Comparison of ENCODE assay signal across 18 cellular contexts in the genomic region with DNA sequence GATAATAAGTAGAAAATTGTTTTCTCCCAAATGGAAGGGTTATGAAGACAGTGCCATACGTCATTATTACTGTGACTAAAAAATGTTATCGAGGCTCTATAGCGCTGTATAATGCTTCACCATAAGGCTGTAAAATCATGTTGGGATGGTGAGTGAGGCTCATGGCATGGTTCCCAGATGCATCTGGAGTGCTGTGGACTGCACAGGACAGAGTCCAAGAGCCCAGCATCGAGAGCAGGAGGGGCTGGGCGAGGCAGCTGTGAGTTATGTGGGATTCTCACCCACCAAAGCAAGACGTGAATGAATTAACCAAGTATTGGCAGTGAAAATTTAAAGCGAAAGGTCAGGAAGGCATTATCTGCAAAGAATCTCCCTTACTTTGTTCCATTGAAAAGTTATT.
DNase-seq lines count a peak whose midpoint lies in the region; ATAC-seq, FAIRE-seq and TF ChIP-seq lines count a peak whose summit lies in the region.
"Had no signal": no experiment of that assay in that cellular context is flagged by ENCODE, and none has a peak within 500 bp of the region (broad histone marks: within the 10 kb centered on the region; RNA-seq: fewer than 3 reads in every experiment).

No MANE protein-coding gene starts in this region.

- H2AK5ac ChIP-seq in H1 (ENCODE audit: low read depth, low read length) = no peak overlapping the region

- TF ChIP-seq POLR2A in H1 (IDR thresholded peaks at IDR 0.05; ENCODE audit: control extremely low read depth in 1 of 2, low read depth in 2 of 2, low read length in 2 of 2) = no peak

- intact Hi-C loops in mucosa of descending colon (cut with DNase I, micrococcal nuclease) = no loop called here

- no peak for FAIRE-seq in H1 (lab: Jason Lieb, UNC)
- FAIRE-seq: GM12892, HepG2 had no signal

- no peak overlapping the region for H4K8ac ChIP-seq in H1 (ENCODE audit: extremely low read depth, insufficient read depth, low read length)

- H3K14ac ChIP-seq in H1 (ENCODE audit: insufficient read length) = no peak overlapping the region

- no peak overlapping the region for H2BK20ac ChIP-seq in H1 (ENCODE audit: low read length)

- POLR2A ChIA-PET in H1 (lab: Charles Lee; ENCODE audit: partially characterized antibody) = no interaction called here

- no peak overlapping the region for H2BK12ac ChIP-seq in H1 (ENCODE audit: low read depth, low read length)

- 0 out of 2 replicates have a peak overlapping the region, but pooled peaks have one; percentile 23 for H2AFZ ChIP-seq in H1 (ENCODE audit: low read length)

- WGBS in H1 (ENCODE audit: extremely low coverage in 1 of 2, insufficient coverage in 1 of 2, insufficient read length in 1 of 2, insufficient replicate concordance in 2 of 2, low coverage in 1 of 2, low lambda C conversion rate in 2 of 2, missing lambda C conversion rate in 1 of 2), 2 experiments = 77% methylated on average over 7 of the region's 7 CpGs; no CpG with 5 or more reads in 1 of the 2 experiments

- H2BK15ac ChIP-seq in H1 (ENCODE audit: low read length) = no peak overlapping the region

- H2BK120ac ChIP-seq in H1 (replicated peaks; ENCODE audit: low read depth, low read length) = no peak overlapping the region

- H3K36me3 ChIP-seq in H1 (ENCODE audit: control insufficient read depth in 2 of 4, insufficient read depth in 4 of 4, low read length in 3 of 4) (no peaks in the 10 kb centered on the region), mucosa of descending colon (ENCODE audit: low read depth) (no peaks in the 10 kb centered on the region)

- H3K79me1 ChIP-seq in H1 (ENCODE audit: low read depth, low read length) = no peaks in the 10 kb centered on the region

- CTCF ChIA-PET in H1 (lab: Charles Lee; ENCODE audit: partially characterized antibody) = interaction anchor here (0.6 kb wide), 1 partner anchor 284 kb away, joined by 3 read pairs; no protein-coding TSS in a partner anchor

- no peaks in the 10 kb centered on the region for H3K27me3 ChIP-seq in H1 (replicated peaks in 1 of 4; ENCODE audit: control insufficient read depth in 3 of 4, extremely low read depth in 1 of 4, insufficient read depth in 3 of 4, low read length in 3 of 4)

- ATAC-seq in mucosa of descending colon (peak; percentile 12), HG03354 (IDR thresholded peaks at IDR 0.05; ENCODE audit: poor library complexity, severe bottlenecking, unreplicated experiment) (no peak), GM19035 (IDR thresholded peaks at IDR 0.05; ENCODE audit: unreplicated experiment) (no peak)
- ATAC-seq: HepG2 had no signal

- no peak overlapping the region for H4K5ac ChIP-seq in H1 (ENCODE audit: insufficient read length, low read depth, low read length)

- no peak overlapping the region for H3K27ac ChIP-seq in H1 (ENCODE audit: low read depth, low read length)
- H3K27ac ChIP-seq: C4-2B had no signal

- no peak for TF ChIP-seq CTCF in H1 (IDR thresholded peaks at IDR 0.05; ENCODE audit: control extremely low read depth in 1 of 3, insufficient read depth in 1 of 3, low read depth in 1 of 3, low read length in 3 of 3)
- TF ChIP-seq CTCF in mucosa of descending colon (IDR thresholded peaks at IDR 0.05) = no peak

- H3K23ac ChIP-seq in H1 (ENCODE audit: insufficient read length) = no peak overlapping the region

- no peaks in the 10 kb centered on the region for H4K20me1 ChIP-seq in H1 (replicated peaks in 1 of 2; ENCODE audit: control insufficient read depth in 1 of 2, insufficient read depth in 2 of 2, low read length in 2 of 2)

- H3K9ac ChIP-seq in H1 (replicated peaks in 1 of 4; ENCODE audit: extremely low read depth in 1 of 4, low read depth in 3 of 4, low read length in 3 of 4) = no peak overlapping the region

- no peak overlapping the region for H3K4ac ChIP-seq in H1 (replicated peaks; ENCODE audit: insufficient read length, low read depth, low read length)

- no peaks in the 10 kb centered on the region; the same call in 1 of the 2 replicates for H3K23me2 ChIP-seq in H1 (ENCODE audit: low read depth, low read length)

- no peak overlapping the region for H3K56ac ChIP-seq in H1 (replicated peaks; ENCODE audit: insufficient read length, low read depth, low read length)

- H3K4me2 ChIP-seq in H1 (ENCODE audit: insufficient read depth in 1 of 2, low read depth in 2 of 2, low read length in 2 of 2) = no peak overlapping the region

- H3K4me1 ChIP-seq in H1 (replicated peaks in 1 of 4; ENCODE audit: control insufficient read depth in 3 of 4, insufficient read depth in 4 of 4, low read length in 3 of 4) = no peaks in the 10 kb centered on the region
- H3K4me1 ChIP-seq in mucosa of descending colon (ENCODE audit: low read depth) = no peaks in the 10 kb centered on the region
- H3K4me1 ChIP-seq: Caco-2 had no signal

- no peak overlapping the region for H3K18ac ChIP-seq in H1 (ENCODE audit: extremely low read depth, low read length)

- TF ChIP-seq EP300 in H1 (IDR thresholded peaks at IDR 0.05; ENCODE audit: borderline replicate concordance in 1 of 2, low read depth in 2 of 2, low read length in 2 of 2) = no peak

- no peak overlapping the region for H2BK5ac ChIP-seq in H1 (ENCODE audit: low read depth, low read length)

- H3K9me3 ChIP-seq in H1 (ENCODE audit: insufficient read depth in 2 of 2, low read depth in 1 of 2, low read length in 1 of 2) (no peaks in the 10 kb centered on the region), mucosa of descending colon (peaks cover 9% of the 10 kb centered on the region)
- H3K9me3 ChIP-seq: Caco-2 had no signal

- no peak for TF ChIP-seq RAD21 in H1 (IDR thresholded peaks at IDR 0.05 in 1 of 2, conservative IDR thresholded peaks at IDR 0.05 in 1 of 2; ENCODE audit: low read depth in 2 of 2, low read length in 2 of 2)

- no peak overlapping the region for H4K91ac ChIP-seq in H1 (replicated peaks; ENCODE audit: insufficient read length, low read length)

- H3K79me2 ChIP-seq in H1 (ENCODE audit: control insufficient read depth in 1 of 2, insufficient read depth in 2 of 2, low read length in 2 of 2) = no peaks in the 10 kb centered on the region

- DNase-seq in HuH-7 (ENCODE audit: low spot score) (peak; percentile 8), H1 (ENCODE audit: low read depth in 1 of 2, low spot score in 2 of 2) (no peak), mucosa of descending colon (no peak), pons (ENCODE audit: low spot score) (peak; percentile 19), kidney glomerular epithelial cell (lab: John Stamatoyannopoulos, UW) (no peak)
- no peak for DNase-seq in effector CD8-positive, alpha-beta T cell (lab: John Stamatoyannopoulos, UW)
- DNase-seq: Caco-2; CD4-positive, alpha-beta T cell; DMS153; DMS79; GDM1; GOT3; H9 had no signal

- no peak overlapping the region for H3K4me3 ChIP-seq in H1 (ENCODE audit: extremely low read depth in 1 of 4, insufficient read depth in 2 of 4, low read depth in 3 of 4, low read length in 4 of 4)
- no peak overlapping the region for H3K4me3 ChIP-seq in mucosa of descending colon

TF ChIP-seq in H1, 55 proteins besides CTCF, POLR2A, EP300 and RAD21:
- TF ChIP-seq USF2 (IDR thresholded peaks at IDR 0.05; ENCODE audit: low read length) (no peak), ATF3 (IDR thresholded peaks at IDR 0.05; ENCODE audit: insufficient read depth, low read depth, low read length) (no peak), ATF2 (IDR thresholded peaks at IDR 0.05; ENCODE audit: low read length) (no peak), TAF1 (IDR thresholded peaks at IDR 0.05; ENCODE audit: low read depth, low read length) (no peak), FOSL1 (IDR thresholded peaks at IDR 0.05; ENCODE audit: insufficient read depth, low read depth, low read length) (no peak), CHD2 (IDR thresholded peaks at IDR 0.05; ENCODE audit: low read length) (no peak), EZH2 (IDR thresholded peaks at IDR 0.05; ENCODE audit: low read depth, low read length, severe bottlenecking) (no peak), KDM5A (IDR thresholded peaks at IDR 0.05; ENCODE audit: low read length) (no peak), KDM1A (IDR thresholded peaks at IDR 0.05; ENCODE audit: borderline replicate concordance, low read length) (no peak), SP4 (IDR thresholded peaks at IDR 0.05; ENCODE audit: low read length) (no peak), GABPA (IDR thresholded peaks at IDR 0.05; ENCODE audit: borderline replicate concordance, insufficient read depth, low read length) (no peak), SUZ12 (IDR thresholded peaks at IDR 0.05; ENCODE audit: low read length) (no peak), MAFK (IDR thresholded peaks at IDR 0.05; ENCODE audit: low read depth, low read length) (no peak), RBBP5 (IDR thresholded peaks at IDR 0.05; ENCODE audit: borderline replicate concordance, low read depth, low read length) (no peak), SIX5 (IDR thresholded peaks at IDR 0.05; ENCODE audit: low read depth, low read length) (no peak), SIN3A (conservative IDR thresholded peaks at IDR 0.05 in 1 of 2, IDR thresholded peaks at IDR 0.05 in 1 of 2; ENCODE audit: low read depth in 1 of 2, low read length in 2 of 2) (no peak), CREB1 (IDR thresholded peaks at IDR 0.05) (no peak)

Comparison
In these comparisons a context has a peak if more than half of its experiments do, and no peak if none do; other contexts are left out.
1. DNase-seq: peak in HuH-7 (single experiment) and pons (single experiment); none in H1 (0 of 2), mucosa of descending colon (0 of 3), effector CD8-positive, alpha-beta T cell (single experiment) and kidney glomerular epithelial cell (single experiment).